16 cellular contexts compared by ENCODE assay signal in genomic region chr2:85516649-85517389, GRCh38. TPM values are rescaled to one million over a fixed set of nuclear protein-coding genes. Genes with fewer than 3 reads are reported as not detected.
DNase-seq lines count a peak whose midpoint lies in the region; ATAC-seq and TF ChIP-seq lines count a peak whose summit lies in the region.
"Had no signal": no experiment of that assay in that cellular context is flagged by ENCODE, and none has a peak within 500 bp of the region (broad histone marks: within the 10 kb centered on the region; RNA-seq: fewer than 3 reads in every experiment).

No MANE protein-coding gene starts in this region.

- TF ChIP-seq POLR2A in Peyer's patch (IDR thresholded peaks at IDR 0.05) = peak; percentile 10 to 12
- TF ChIP-seq POLR2A in spleen (IDR thresholded peaks at IDR 0.05) = no peak

- TF ChIP-seq CTCF in Peyer's patch (IDR thresholded peaks at IDR 0.05) (no peak), spleen (IDR thresholded peaks at IDR 0.05 in 8 of 11, conservative IDR thresholded peaks at IDR 0.05 in 3 of 11) (no peak)

- peaks cover 0 to 11% (median 0%) of the 10 kb centered on the region in 4 donors for H3K4me1 ChIP-seq in Peyer's patch
- peaks cover 0 to 13% (median 0%) of the 10 kb centered on the region in 6 donors for H3K4me1 ChIP-seq in spleen

- H3K27ac ChIP-seq in Peyer's patch = peak overlapping the region in 3 of 4 donors; percentile 36 to 81 (median 81)
- peak overlapping the region in 4 of 8 donors; percentile 26 to 80 (median 54) for H3K27ac ChIP-seq in spleen

- no peak for ATAC-seq in HG03108 (IDR thresholded peaks at IDR 0.05; ENCODE audit: unreplicated experiment)
- ATAC-seq: sciatic nerve had no signal

- 41 to 59% (median 55%) methylated on average over 8 of the region's 8 CpGs for WGBS in spleen, 5 donors

- DNase-seq in HuH-7 (ENCODE audit: low spot score) (peak; percentile 45), Peyer's patch (peak in 2 of 3 donors; percentile 69 to 81), iris pigment epithelial cell (ENCODE audit: low read depth) (peak; percentile 25), spleen (peak; percentile 70), NCI-H226 (no peak)
- no peak for DNase-seq in stimulated activated naive CD4-positive, alpha-beta T cell (lab: John Stamatoyannopoulos, UW)
- DNase-seq: activated CD4-positive, alpha-beta T cell treated with anti-CD3 and anti-CD28 coated beads, Interleukin-2, amount 10 ng/mL, durations not matched to agents 7 days and 5 days; amniotic stem cell; cortex of kidney; HFFc6; naive B cell; NCI-H2029 treated with DMSO at 0.1 percent for 48 hours; NCI-H748 treated with DMSO at 0.1 percent for 48 hours; SW 1271 had no signal

- no peak overlapping the region for H3K4me3 ChIP-seq in Peyer's patch
- no peak overlapping the region for H3K4me3 ChIP-seq in spleen

- H3K36me3 ChIP-seq in Peyer's patch (no peaks in the 10 kb centered on the region), spleen (no peaks in the 10 kb centered on the region)

- H3K27me3 ChIP-seq in Peyer's patch = no peaks in the 10 kb centered on the region
- H3K27me3 ChIP-seq in spleen (replicated peaks in 1 of 7) = no peaks in the 10 kb centered on the region

- H3K9me3 ChIP-seq in Peyer's patch (no peaks in the 10 kb centered on the region), spleen (no peaks in the 10 kb centered on the region)

- intact Hi-C loops in spleen (cut with DNase I; ENCODE audit: low total_unique reads) = no loop called here

RNA-seq across cellular contexts. Expression of gene MAT2A, which starts 22.1 kb away (rescaled TPM):
- total RNA-seq in Peyer's patch (100 to 1,000 TPM; 113 to 189 (median 140) TPM), spleen (100 to 1,000 TPM; 125 to 195 (median 145) TPM)
- polyA plus RNA-seq in spleen = 10 to 100 TPM; 41.3 to 89.0 (median 71.4) TPM

RNA-seq across cellular contexts. Expression of gene GGCX, which starts 44.5 kb away (rescaled TPM):
- 10 to 100 TPM; 21.3 to 38.0 (median 31.1) TPM for total RNA-seq in Peyer's patch
- 10 to 100 TPM; 25.6 to 42.1 (median 31.9) TPM for total RNA-seq in spleen
- polyA plus RNA-seq in spleen = 10 to 100 TPM; 11.0 to 15.7 (median 15.0) TPM

Comparison
In these comparisons a context has a peak if more than half of its experiments do, and no peak if none do; other contexts are left out.
1. DNase-seq: peak in HuH-7 (single experiment), Peyer's patch (2 of 3), iris pigment epithelial cell (single experiment) and spleen (single experiment); none in stimulated activated naive CD4-positive, alpha-beta T cell (0 of 6) and NCI-H226 (single experiment).
2. POLR2A ChIP-seq: peak in Peyer's patch (2 of 2); none in spleen (0 of 3).